ENCODE assay signal across 8 cellular contexts in the genomic region with DNA sequence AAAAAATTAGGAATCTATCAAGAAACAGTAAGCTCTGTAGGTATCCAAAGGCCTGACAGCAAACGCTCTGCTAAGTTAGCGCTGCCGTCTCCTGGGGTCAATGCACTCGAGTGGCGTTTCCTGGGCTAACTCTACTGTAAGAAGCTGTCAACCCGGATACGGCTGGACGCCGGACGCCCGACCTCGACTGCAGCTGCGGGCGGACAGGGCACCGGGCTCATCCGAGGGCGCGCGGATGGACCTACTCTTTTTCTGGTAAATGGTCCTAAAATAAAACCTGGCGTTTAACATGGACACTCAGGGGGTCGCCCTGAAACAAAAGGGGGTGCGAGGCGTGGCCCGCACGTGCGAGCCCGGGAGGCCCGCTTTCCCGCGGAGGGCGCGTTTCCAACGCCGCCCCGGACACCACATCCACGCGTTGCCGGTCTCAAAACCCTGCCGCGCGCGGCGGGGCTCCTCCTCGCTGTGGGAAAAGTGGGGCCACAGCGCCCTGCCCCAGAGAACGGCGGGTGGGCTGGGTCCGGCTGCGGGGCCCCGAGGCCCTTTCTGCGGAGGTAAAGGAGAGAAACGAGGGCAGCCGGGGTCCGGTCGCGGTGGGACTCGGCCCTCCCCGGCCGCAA. TPM values are rescaled to one million over a fixed set of nuclear protein-coding genes. Genes with fewer than 3 reads are reported as not detected.
A peak's percentile ranks its signal among the peaks of the same experiment; 100 is the strongest.
DNase-seq lines count a peak whose midpoint lies in the region; ATAC-seq, FAIRE-seq and TF ChIP-seq lines count a peak whose summit lies in the region.

No MANE protein-coding gene starts in this region.

- TF ChIP-seq EP300 in K562 (IDR thresholded peaks at IDR 0.05; ENCODE audit: low read length) = no peak

- H3K9me1 ChIP-seq in K562 (ENCODE audit: control insufficient read depth, insufficient read depth, low read length) = no peaks in the 10 kb centered on the region

- in situ Hi-C loops in HAP-1 (cut with MboI; ENCODE audit: low sequenced_read_pairs) = no loop called here
- in situ Hi-C loops in K562 (cut with MboI) = no loop called here

- H3K4me1 ChIP-seq in BLaER1 = peaks cover 38% of the 10 kb centered on the region
- peaks cover 30% of the 10 kb centered on the region for H3K4me1 ChIP-seq in HAP-1
- peaks cover 6% of the 10 kb centered on the region for H3K4me1 ChIP-seq in RWPE2 (ENCODE audit: insufficient read depth, poor library complexity, severe bottlenecking)
- H3K4me1 ChIP-seq in K562 (replicated peaks in 1 of 2; ENCODE audit: control insufficient read depth in 2 of 2, insufficient read depth in 2 of 2, low read length in 2 of 2) = peaks cover 14 to 22% of the 10 kb centered on the region in 2 experiments; a peak in 4 of 5 replicates

- H3K9ac ChIP-seq in BLaER1 (peak overlapping the region; percentile 99), K562 (ENCODE audit: insufficient read depth in 1 of 2, low read depth in 2 of 2, low read length in 2 of 2) (peak overlapping the region; percentile 97 to 99)

- no peak for FAIRE-seq in K562 (lab: Jason Lieb, UNC)

- WGBS in K562 (ENCODE audit: insufficient coverage, low coverage, missing lambda C conversion rate) = 1% methylated on average over 45 of the region's 59 CpGs

- TF ChIP-seq RAD21 in K562 (CRISPR knock-in tag; conservative IDR thresholded peaks at IDR 0.05 in 1 of 2, IDR thresholded peaks at IDR 0.05 in 1 of 2) = no peak

- H4K20me1 ChIP-seq in BLaER1 = peaks cover 68% of the 10 kb centered on the region
- H4K20me1 ChIP-seq in K562 (replicated peaks; ENCODE audit: control insufficient read depth, insufficient read depth, low read length) = peaks cover 20% of the 10 kb centered on the region; the same call in 1 of the 2 replicates

- peaks cover 97% of the 10 kb centered on the region for H3K79me2 ChIP-seq in K562 (ENCODE audit: control insufficient read depth, insufficient read depth, low read length)

- POLR2A ChIA-PET in K562 (lab: Yijun Ruan, JAX) = interaction anchor here (0.6 to 4.6 kb wide), 19 partner anchors 9 to 201 kb away, joined by 3 to 37 read pairs (median 6); partner anchors contain the start of genes PNLDC1 and WTAP

- intact Hi-C loops in K562 (cut with micrococcal nuclease) = loop anchor here (1.0 to 2.0 kb wide), 3 partner anchors 17 to 312 kb away; no protein-coding TSS in a partner anchor

- DNase-seq in HAP-1 (ENCODE audit: low spot score in 2 of 2) = peak in 1 of 2 experiments; percentile 51
- no peak for DNase-seq in RWPE2 (ENCODE audit: low spot score)
- peak; percentile 48 to 74 (median 68) for DNase-seq in K562 (ENCODE audit: extremely low read depth in 1 of 4, low spot score in 3 of 4)
- peak; percentile 30 for DNase-seq in iPS-NIHi11 (ENCODE audit: low spot score)
- peak; percentile 13 for DNase-seq in stimulated activated CD4-positive, alpha-beta T cell treated with anti-CD3 and anti-CD28 coated beads, Interleukin-12 subunit alpha, Interleukin-12 subunit beta, amount 100 ng/mL, for 4 hours
- DNase-seq in 8988T = no peak

- TSS peak; percentile 40 for BruUV-seq in K562 (replicated peaks; lab: Mats Ljungman, UMichigan)

- H3K27me3 ChIP-seq in BLaER1 (no peaks in the 10 kb centered on the region), HAP-1 (ENCODE audit: low read depth) (no peaks in the 10 kb centered on the region), RWPE2 (ENCODE audit: insufficient read depth, poor library complexity, severe bottlenecking) (no peaks in the 10 kb centered on the region), K562 (ENCODE audit: control insufficient read depth in 2 of 2, insufficient read depth in 2 of 2, low read length in 2 of 2) (no peaks in the 10 kb centered on the region)

- H3K4me3 ChIP-seq in BLaER1 (peak overlapping the region; percentile 99), HAP-1 (peak overlapping the region; percentile 89), RWPE2 (ENCODE audit: severe bottlenecking) (peak overlapping the region; percentile 56), K562 (peak overlapping the region; percentile 93)

- H3K4me2 ChIP-seq in BLaER1 (peak overlapping the region; percentile 85), K562 (ENCODE audit: insufficient read depth, low read length) (peak overlapping the region; percentile 96)

- H2AFZ ChIP-seq in K562 (ENCODE audit: low read depth, low read length) = peak overlapping the region; percentile 82

- CTCF ChIA-PET in K562 (lab: Yijun Ruan, JAX; ENCODE audit: low intra/inter-chr PET ratio) = interaction anchor here (1.4 kb wide), 1 partner anchor 97 kb away, joined by 3 read pairs; no protein-coding TSS in a partner anchor

- H3K36me3 ChIP-seq in BLaER1 = peaks cover 58% of the 10 kb centered on the region
- peaks cover 60% of the 10 kb centered on the region for H3K36me3 ChIP-seq in HAP-1 (replicated peaks)
- H3K36me3 ChIP-seq in RWPE2 (ENCODE audit: low read depth) = peaks cover 78% of the 10 kb centered on the region
- H3K36me3 ChIP-seq in K562 (ENCODE audit: control insufficient read depth, insufficient read depth, low read length) = peaks cover 78% of the 10 kb centered on the region

- H3K27ac ChIP-seq in BLaER1 = peak overlapping the region; percentile 97
- H3K27ac ChIP-seq in RWPE2 (ENCODE audit: poor library complexity, severe bottlenecking) = peak overlapping the region; percentile 69
- H3K27ac ChIP-seq in K562 (ENCODE audit: extremely low read depth, low read depth, low read length) = peak overlapping the region; percentile 88

- no peaks in the 10 kb centered on the region for H3K9me3 ChIP-seq in BLaER1
- H3K9me3 ChIP-seq in HAP-1 = no peaks in the 10 kb centered on the region
- no peaks in the 10 kb centered on the region for H3K9me3 ChIP-seq in RWPE2 (ENCODE audit: severe bottlenecking)
- no peaks in the 10 kb centered on the region for H3K9me3 ChIP-seq in K562 (replicated peaks; ENCODE audit: control insufficient read depth, insufficient read depth, low read depth, low read length)

- no peak for TF ChIP-seq CTCF in RWPE2 (IDR thresholded peaks at IDR 0.05; ENCODE audit: poor library complexity, severe bottlenecking)
- TF ChIP-seq CTCF in K562 (IDR thresholded peaks at IDR 0.05 in 2 of 3, conservative IDR thresholded peaks at IDR 0.05 in 1 of 3; ENCODE audit: insufficient read depth in 2 of 3, low read depth in 1 of 3, low read length in 3 of 3) = no peak

- no peak for TF ChIP-seq POLR2A in K562 (conservative IDR thresholded peaks at IDR 0.05)

- ATAC-seq in RWPE2 (ENCODE audit: low read depth) (no peak), K562 (peak; percentile 39), GM18858 (IDR thresholded peaks at IDR 0.05; ENCODE audit: unreplicated experiment) (no peak)

RNA-seq across cellular contexts. Expression of gene TCP1, which starts 0.5 kb away (rescaled TPM):
- 417 and 829 TPM in 2 replicates for total RNA-seq in K562 (2011; cell fraction: chromatin; rRNA removed; ENCODE audit: low replicate concordance)
- 282 and 299 TPM in 2 replicates for total RNA-seq in K562 (2011; cell fraction: nucleolus; rRNA removed)
- total RNA-seq in K562 (2011; cell fraction: nucleoplasm; rRNA removed) = 449 and 476 TPM in 2 replicates
- 515 and 618 TPM in 2 replicates for total RNA-seq in K562 (2014; rRNA removed)
- total RNA-seq in K562 (2014; rRNA removed; fragmentation: Illumina TruSeq; extraction: Trizol) = 801 and 895 TPM in 2 replicates
- 711 and 732 TPM in 2 replicates for total RNA-seq in K562 (2015; rRNA removed; fragmentation: Illumina TruSeq; extraction: Trizol)
- 627 and 658 TPM in 2 replicates for total RNA-seq in K562 (2021)
- 276 and 332 TPM in 2 replicates for polyA plus RNA-seq in K562 (2011; rRNA removed)
- polyA plus RNA-seq in K562 (2011; cell fraction: cytosol; rRNA removed) = 190 and 209 TPM in 2 replicates
- polyA plus RNA-seq in K562 (2011; cell fraction: nucleus; rRNA removed) = 340 and 385 TPM in 2 replicates
- polyA plus RNA-seq in K562 (2012) = 349 and 560 TPM in 2 replicates
- 575 and 659 TPM in 2 replicates for polyA plus RNA-seq in K562 (2014; fragmentation: Illumina TruSeq; extraction: Trizol)
- 100 to 1,000 TPM; 475 to 645 TPM for polyA plus RNA-seq in K562 (2014; fragmentation: Nextera tagmentation; extraction: Ambion mirVana)
- polyA plus RNA-seq in K562 (2014; rRNA removed) = 311 and 331 TPM in 2 replicates
- 971 and 1,025 TPM in 2 replicates for polyA minus RNA-seq in K562 (2011; rRNA and poly(A)+ RNA removed)
- polyA minus RNA-seq in K562 (2011; cell fraction: cytosol; rRNA and poly(A)+ RNA removed) = 585 and 708 TPM in 2 replicates
- 302 and 460 TPM in 2 replicates for polyA minus RNA-seq in K562 (2011; cell fraction: nucleus; rRNA and poly(A)+ RNA removed)

RNA-seq across cellular contexts. Expression of gene MRPL18, which starts 1.4 kb away (rescaled TPM):
- 16.7 and 22.8 TPM in 2 replicates for total RNA-seq in K562 (2011; cell fraction: chromatin; rRNA removed; ENCODE audit: low replicate concordance)
- total RNA-seq in K562 (2011; cell fraction: nucleolus; rRNA removed) = 19.2 and 19.5 TPM in 2 replicates
- 26.3 and 35.2 TPM in 2 replicates for total RNA-seq in K562 (2011; cell fraction: nucleoplasm; rRNA removed)
- total RNA-seq in K562 (2014; rRNA removed) (182 and 213 TPM in 2 replicates), K562 (2014; rRNA removed; fragmentation: Illumina TruSeq; extraction: Trizol) (176 and 177 TPM in 2 replicates), K562 (2015; rRNA removed; fragmentation: Illumina TruSeq; extraction: Trizol) (181 and 197 TPM in 2 replicates), K562 (2021) (158 and 162 TPM in 2 replicates)
- polyA plus RNA-seq in K562 (2011; rRNA removed) (142 and 149 TPM in 2 replicates), K562 (2014; fragmentation: Illumina TruSeq; extraction: Trizol) (175 and 196 TPM in 2 replicates), K562 (2014; fragmentation: Nextera tagmentation; extraction: Ambion mirVana) (100 to 1,000 TPM; 395 to 456 TPM), K562 (2014; rRNA removed) (220 and 256 TPM in 2 replicates)
- 83.2 and 101 TPM in 2 replicates for polyA plus RNA-seq in K562 (2011; cell fraction: cytosol; rRNA removed)
- polyA plus RNA-seq in K562 (2011; cell fraction: nucleus; rRNA removed) = 56.0 and 76.4 TPM in 2 replicates
- 136 and 193 TPM in 2 replicates for polyA plus RNA-seq in K562 (2012)
- polyA minus RNA-seq in K562 (2011; rRNA and poly(A)+ RNA removed) = 64.8 and 70.6 TPM in 2 replicates
- polyA minus RNA-seq in K562 (2011; cell fraction: cytosol; rRNA and poly(A)+ RNA removed) = 28.2 and 34.9 TPM in 2 replicates
- 13.5 and 23.9 TPM in 2 replicates for polyA minus RNA-seq in K562 (2011; cell fraction: nucleus; rRNA and poly(A)+ RNA removed)

RNA-seq across cellular contexts. Expression of gene PNLDC1, which starts 11.2 kb away (rescaled TPM):
- total RNA-seq in K562 (2011; cell fraction: chromatin; rRNA removed; ENCODE audit: low replicate concordance) = not detected in 2 replicates
- not detected in 2 replicates for total RNA-seq in K562 (2011; cell fraction: nucleolus; rRNA removed)
- not detected in 2 replicates for total RNA-seq in K562 (2011; cell fraction: nucleoplasm; rRNA removed)
- total RNA-seq in K562 (2014; rRNA removed) (not detected in 2 replicates), K562 (2014; rRNA removed; fragmentation: Illumina TruSeq; extraction: Trizol) (not detected in 2 replicates), K562 (2015; rRNA removed; fragmentation: Illumina TruSeq; extraction: Trizol) (not detected in 2 replicates), K562 (2021) (not detected in 2 replicates)
- polyA plus RNA-seq in K562 (2011; rRNA removed) (not detected in 2 replicates), K562 (2014; fragmentation: Illumina TruSeq; extraction: Trizol) (not detected in 2 replicates), K562 (2014; fragmentation: Nextera tagmentation; extraction: Ambion mirVana) (not detected), K562 (2014; rRNA removed) (0.07 and 0.12 TPM in 2 replicates)
- polyA plus RNA-seq in K562 (2011; cell fraction: cytosol; rRNA removed) = 0.12 TPM in 1 of 2 replicates, not detected in the other
- not detected in 2 replicates for polyA plus RNA-seq in K562 (2011; cell fraction: nucleus; rRNA removed)
- 0.04 and 0.28 TPM in 2 replicates for polyA plus RNA-seq in K562 (2012)
- not detected in 2 replicates for polyA minus RNA-seq in K562 (2011; rRNA and poly(A)+ RNA removed)
- polyA minus RNA-seq in K562 (2011; cell fraction: cytosol; rRNA and poly(A)+ RNA removed) = not detected in 2 replicates
- polyA minus RNA-seq in K562 (2011; cell fraction: nucleus; rRNA and poly(A)+ RNA removed) = not detected in 2 replicates

RNA-seq across cellular contexts. Expression of gene ACAT2, which starts 27.0 kb away (rescaled TPM):
- 97.0 and 119 TPM in 2 replicates for total RNA-seq in K562 (2011; cell fraction: chromatin; rRNA removed; ENCODE audit: low replicate concordance)
- total RNA-seq in K562 (2011; cell fraction: nucleolus; rRNA removed) = 75.9 and 101 TPM in 2 replicates
- total RNA-seq in K562 (2011; cell fraction: nucleoplasm; rRNA removed) = 118 and 128 TPM in 2 replicates
- total RNA-seq in K562 (2014; rRNA removed) (63.0 and 74.1 TPM in 2 replicates), K562 (2014; rRNA removed; fragmentation: Illumina TruSeq; extraction: Trizol) (151 and 166 TPM in 2 replicates), K562 (2015; rRNA removed; fragmentation: Illumina TruSeq; extraction: Trizol) (78.8 and 85.6 TPM in 2 replicates), K562 (2021) (131 and 144 TPM in 2 replicates)
- polyA plus RNA-seq in K562 (2011; rRNA removed) (265 and 286 TPM in 2 replicates), K562 (2014; fragmentation: Illumina TruSeq; extraction: Trizol) (93.8 and 98.3 TPM in 2 replicates), K562 (2014; fragmentation: Nextera tagmentation; extraction: Ambion mirVana) (100 to 1,000 TPM; 247 to 309 TPM), K562 (2014; rRNA removed) (90.9 and 94.5 TPM in 2 replicates)
- polyA plus RNA-seq in K562 (2011; cell fraction: cytosol; rRNA removed) = 60.4 and 121 TPM in 2 replicates
- 71.9 and 123 TPM in 2 replicates for polyA plus RNA-seq in K562 (2011; cell fraction: nucleus; rRNA removed)
- 58.3 and 88.8 TPM in 2 replicates for polyA plus RNA-seq in K562 (2012)
- 193 and 204 TPM in 2 replicates for polyA minus RNA-seq in K562 (2011; rRNA and poly(A)+ RNA removed)
- polyA minus RNA-seq in K562 (2011; cell fraction: cytosol; rRNA and poly(A)+ RNA removed) = 59.9 and 62.8 TPM in 2 replicates
- 42.4 and 92.6 TPM in 2 replicates for polyA minus RNA-seq in K562 (2011; cell fraction: nucleus; rRNA and poly(A)+ RNA removed)

Comparison
In these comparisons a context has a peak if more than half of its experiments do, and no peak if none do; other contexts are left out.
1. DNase-seq: peak in K562 (4 of 4), iPS-NIHi11 (single experiment) and stimulated activated CD4-positive, alpha-beta T cell treated with anti-CD3 and anti-CD28 coated beads, Interleukin-12 subunit alpha, Interleukin-12 subunit beta, amount 100 ng/mL, for 4 hours (single experiment); none in RWPE2 (single experiment) and 8988T (single experiment).
2. Peak in every context shown above with its lines, with median percentiles within 50 percentile points of each other: H3K27ac ChIP-seq and H3K4me3 ChIP-seq.